In genomic region chr2:238691596-238692491, GRCh38 we compare ENCODE assay signal across 1 cellular context.
TF ChIP-seq lines count a peak whose summit lies in the region.

No MANE protein-coding gene starts in this region.

TF ChIP-seq in H1, 55 proteins besides CTCF, POLR2A, EP300 and RAD21:
- no peak for TF ChIP-seq ATF3 (IDR thresholded peaks at IDR 0.05; ENCODE audit: insufficient read depth, low read depth, low read length)
- no peak for TF ChIP-seq FOSL1 (IDR thresholded peaks at IDR 0.05; ENCODE audit: insufficient read depth, low read depth, low read length)
- no peak for TF ChIP-seq JUN (IDR thresholded peaks at IDR 0.05; ENCODE audit: low read depth, low read length)
- no peak for TF ChIP-seq EZH2 (IDR thresholded peaks at IDR 0.05; ENCODE audit: low read depth, low read length, severe bottlenecking)
- no peak for TF ChIP-seq CTBP2 (IDR thresholded peaks at IDR 0.05; ENCODE audit: borderline replicate concordance, insufficient read depth, insufficient read length, low read length)
- no peak for TF ChIP-seq SAP30 (IDR thresholded peaks at IDR 0.05; ENCODE audit: insufficient read depth, insufficient replicate concordance, low read length)
- TF ChIP-seq PHF8 (conservative IDR thresholded peaks at IDR 0.05; ENCODE audit: low read depth, low read length): no peak
- no peak for TF ChIP-seq KDM1A (IDR thresholded peaks at IDR 0.05; ENCODE audit: borderline replicate concordance, low read length)
- no peak for TF ChIP-seq USF2 (IDR thresholded peaks at IDR 0.05; ENCODE audit: low read length)
- no peak for TF ChIP-seq POU5F1 (IDR thresholded peaks at IDR 0.05; ENCODE audit: low read depth, low read length)
- TF ChIP-seq TAF7 (optimal IDR thresholded peaks at IDR 0.05; ENCODE audit: borderline replicate concordance, low read depth, low read length): no peak
- TF ChIP-seq BRCA1 (IDR thresholded peaks at IDR 0.05; ENCODE audit: low read depth, low read length): no peak
- TF ChIP-seq ATF2 (IDR thresholded peaks at IDR 0.05; ENCODE audit: low read length): no peak
- no peak for TF ChIP-seq TAF1 (IDR thresholded peaks at IDR 0.05; ENCODE audit: low read depth, low read length)
- TF ChIP-seq RBBP5 (IDR thresholded peaks at IDR 0.05; ENCODE audit: borderline replicate concordance, low read depth, low read length): no peak
- no peak for TF ChIP-seq CHD2 (IDR thresholded peaks at IDR 0.05; ENCODE audit: low read length)
- no peak for TF ChIP-seq CHD1 (IDR thresholded peaks at IDR 0.05; ENCODE audit: low read depth, low read length)
- TF ChIP-seq EGR1 (IDR thresholded peaks at IDR 0.05; ENCODE audit: borderline replicate concordance, low read depth, low read length): no peak
- TF ChIP-seq MAFK (IDR thresholded peaks at IDR 0.05; ENCODE audit: low read depth, low read length): no peak
- no peak for TF ChIP-seq SIX5 (IDR thresholded peaks at IDR 0.05; ENCODE audit: low read depth, low read length)
